12 cellular contexts compared by ENCODE assay signal in genomic region chr14:56196274-56196673, GRCh38.
DNase-seq lines count a peak whose midpoint lies in the region; ATAC-seq and TF ChIP-seq lines count a peak whose summit lies in the region.
"Had no signal": no experiment of that assay in that cellular context is flagged by ENCODE, and none has a peak within 500 bp of the region (broad histone marks: within the 10 kb centered on the region; RNA-seq: fewer than 3 reads in every experiment).

No MANE protein-coding gene starts in this region.

- H3K27me3 ChIP-seq in adrenal gland = no peaks in the 10 kb centered on the region

- intact Hi-C loops in adrenal gland (cut with DNase I) = no loop called here

- 69 to 77% (median 71%) methylated on average over 2 of the region's 2 CpGs for WGBS in adrenal gland, 4 donors

- H3K9me3 ChIP-seq in adrenal gland (replicated peaks in 1 of 3) = no peaks in the 10 kb centered on the region

- TF ChIP-seq POLR2A in adrenal gland (IDR thresholded peaks at IDR 0.05) = no peak

- H3K36me3 ChIP-seq in adrenal gland (replicated peaks in 1 of 2) = no peaks in the 10 kb centered on the region

- DNase-seq in NCI-H82 (lab: John Stamatoyannopoulos, UW) (peak; percentile 71), NCI-H82 treated with DMSO at 0.1 percent for 48 hours (lab: John Stamatoyannopoulos, UW; ENCODE audit: unreplicated experiment) (no peak), cardiac fibroblast (ENCODE audit: low read depth in 2 of 2) (peak; percentile 65 to 76), renal cortical epithelial cell (ENCODE audit: low read depth) (peak; percentile 43), adrenal gland (no peak)
- no peak for DNase-seq in Jurkat, Clone E6-1 (ENCODE audit: low read depth, low spot score)
- no peak for DNase-seq in activated T-cell treated with anti-CD3 and anti-CD28 coated beads, Interleukin-2, amount 50 U/mL, for 48 hours
- DNase-seq: activated CD4-positive, alpha-beta T cell treated with anti-CD3 and anti-CD28 coated beads for 1 hour; nephron progenitor cell; stimulated activated CD4-positive, alpha-beta T cell treated with anti-CD3 and anti-CD28 coated beads, Interleukin-4, amount 100 ng/mL, for 1 hour had no signal

- peak overlapping the region in 1 of 5 donors; percentile 51 for H3K27ac ChIP-seq in adrenal gland
- H3K27ac ChIP-seq: RWPE1 had no signal

- peak overlapping the region; percentile 38 for H3K4me3 ChIP-seq in Jurkat, Clone E6-1 (ENCODE audit: low read length)
- H3K4me3 ChIP-seq in cardiac fibroblast (replicated peaks in 1 of 2; ENCODE audit: low read depth in 2 of 2, low read length in 2 of 2) = no peak overlapping the region
- H3K4me3 ChIP-seq in adrenal gland = no peak overlapping the region

- ATAC-seq in GM21529 (IDR thresholded peaks at IDR 0.05; ENCODE audit: unreplicated experiment) = no peak

- peaks cover 4 to 36% of the 10 kb centered on the region in 2 donors for H3K4me1 ChIP-seq in adrenal gland (replicated peaks in 1 of 2)

- no peak for TF ChIP-seq CTCF in cardiac fibroblast (IDR thresholded peaks at IDR 0.05; ENCODE audit: low read depth, low read length)
- TF ChIP-seq CTCF in adrenal gland (IDR thresholded peaks at IDR 0.05) = no peak

Comparison
In these comparisons a context has a peak if more than half of its experiments do, and no peak if none do; other contexts are left out.
1. DNase-seq: peak in NCI-H82 (single experiment), cardiac fibroblast (2 of 2) and renal cortical epithelial cell (single experiment); none in NCI-H82 treated with DMSO at 0.1 percent for 48 hours (single experiment), Jurkat, Clone E6-1 (single experiment), activated T-cell treated with anti-CD3 and anti-CD28 coated beads, Interleukin-2, amount 50 U/mL, for 48 hours (0 of 2) and adrenal gland (0 of 7).